Comparison of ENCODE assay signal across 1 cellular context in genomic region chr2:73993799-73994543, GRCh38.
A peak's percentile ranks its signal among the peaks of the same experiment; 100 is the strongest.
TF ChIP-seq lines count a peak whose summit lies in the region.

No MANE protein-coding gene starts in this region.

TF ChIP-seq in K562, 482 proteins besides CTCF, POLR2A, EP300 and RAD21:
- TF ChIP-seq XRCC3 (IDR thresholded peaks at IDR 0.05) (no peak), ZNF707 (CRISPR knock-in tag; conservative IDR thresholded peaks at IDR 0.05) (no peak), U2AF1 (optimal IDR thresholded peaks at IDR 0.05; ENCODE audit: low read depth, low read length) (no peak), EGR1 (conservative IDR thresholded peaks at IDR 0.05) (peak; percentile 49; the same call in 1 of the 2 replicates)
- TF ChIP-seq, protein P1, sequence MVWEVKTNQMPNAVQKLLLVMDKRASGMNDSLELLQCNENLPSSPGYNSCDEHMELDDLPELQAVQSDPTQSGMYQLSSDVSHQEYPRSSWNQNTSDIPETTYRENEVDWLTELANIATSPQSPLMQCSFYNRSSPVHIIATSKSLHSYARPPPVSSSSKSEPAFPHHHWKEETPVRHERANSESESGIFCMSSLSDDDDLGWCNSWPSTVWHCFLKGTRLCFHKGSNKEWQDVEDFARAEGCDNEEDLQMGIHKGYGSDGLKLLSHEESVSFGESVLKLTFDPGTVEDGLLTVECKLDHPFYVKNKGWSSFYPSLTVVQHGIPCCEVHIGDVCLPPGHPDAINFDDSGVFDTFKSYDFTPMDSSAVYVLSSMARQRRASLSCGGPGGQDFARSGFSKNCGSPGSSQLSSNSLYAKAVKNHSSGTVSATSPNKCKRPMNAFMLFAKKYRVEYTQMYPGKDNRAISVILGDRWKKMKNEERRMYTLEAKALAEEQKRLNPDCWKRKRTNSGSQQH (CRISPR knock-in tag; IDR thresholded peaks at IDR 0.05): no peak
- TF ChIP-seq, protein P2, sequence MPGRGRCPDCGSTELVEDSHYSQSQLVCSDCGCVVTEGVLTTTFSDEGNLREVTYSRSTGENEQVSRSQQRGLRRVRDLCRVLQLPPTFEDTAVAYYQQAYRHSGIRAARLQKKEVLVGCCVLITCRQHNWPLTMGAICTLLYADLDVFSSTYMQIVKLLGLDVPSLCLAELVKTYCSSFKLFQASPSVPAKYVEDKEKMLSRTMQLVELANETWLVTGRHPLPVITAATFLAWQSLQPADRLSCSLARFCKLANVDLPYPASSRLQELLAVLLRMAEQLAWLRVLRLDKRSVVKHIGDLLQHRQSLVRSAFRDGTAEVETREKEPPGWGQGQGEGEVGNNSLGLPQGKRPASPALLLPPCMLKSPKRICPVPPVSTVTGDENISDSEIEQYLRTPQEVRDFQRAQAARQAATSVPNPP (IDR thresholded peaks at IDR 0.05; ENCODE audit: borderline replicate concordance, insufficient read depth, insufficient read length): no peak
